25 cellular contexts compared by ENCODE assay signal in the genomic region with DNA sequence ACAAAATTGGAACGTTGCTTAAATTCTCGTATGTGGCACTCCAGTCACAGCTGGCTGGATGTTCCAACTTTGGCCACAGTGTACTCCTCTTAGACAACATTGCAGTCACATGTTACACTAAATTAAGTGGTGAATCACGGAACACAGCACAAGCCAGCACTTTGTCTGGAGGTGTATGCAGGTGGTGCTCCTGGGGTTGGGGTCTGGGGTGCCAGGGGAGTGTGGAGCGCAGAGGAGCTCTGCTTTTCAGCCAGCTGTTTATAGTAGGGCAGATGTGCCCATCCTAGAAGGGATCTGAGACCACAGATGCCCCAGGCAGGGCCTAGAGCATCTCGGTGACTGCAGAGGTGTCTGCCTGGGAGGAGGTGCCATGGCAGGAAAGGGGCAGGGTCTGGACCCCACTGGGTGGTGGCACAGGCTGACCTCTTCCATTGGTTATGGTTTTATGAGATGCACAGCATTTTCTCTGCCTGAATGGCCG.
DNase-seq lines count a peak whose midpoint lies in the region; ATAC-seq and TF ChIP-seq lines count a peak whose summit lies in the region.
"Had no signal": no experiment of that assay in that cellular context is flagged by ENCODE, and none has a peak within 500 bp of the region (broad histone marks: within the 10 kb centered on the region; RNA-seq: fewer than 3 reads in every experiment).

No MANE protein-coding gene starts in this region.

- peak overlapping the region; percentile 91; the same call in 1 of the 2 replicates for H3K4me2 ChIP-seq in MM.1S (ENCODE audit: low read depth, low read length)

- H3K9me3 ChIP-seq in right atrium auricular region (no peaks in the 10 kb centered on the region), left ventricle myocardium inferior (replicated peaks) (no peaks in the 10 kb centered on the region), MM.1S (replicated peaks; ENCODE audit: insufficient read depth, low read length) (no peaks in the 10 kb centered on the region)
- H3K9me3 ChIP-seq: breast epithelium, left lung, Peyer's patch, SJCRH30 had no signal

- H3K27ac ChIP-seq in right atrium auricular region (no peak overlapping the region), left ventricle myocardium inferior (replicated peaks) (no peak overlapping the region), MM.1S (ENCODE audit: low read length) (peak overlapping the region; percentile 22; the same call in 1 of the 2 replicates)
- H3K27ac ChIP-seq: BLaER1 treated with 17β-estradiol and CSF1 and Interleukin-3, amounts not matched to agents 10 nM and 100 nM; breast epithelium; left lung; Peyer's patch; SJCRH30; tibial nerve had no signal

- peak; percentile 50 for DNase-seq in right atrium auricular region (ENCODE audit: low spot score)
- DNase-seq in left ventricle myocardium inferior, result no peak
- DNase-seq in MM.1S, result peak; percentile 41
- peak; percentile 75 for DNase-seq in mesenteric fat pad (ENCODE audit: low spot score)
- DNase-seq in NCI-H69 (lab: John Stamatoyannopoulos, UW), result no peak
- DNase-seq in natural killer cell, result no peak
- DNase-seq in NCI-H1930 (lab: John Stamatoyannopoulos, UW), result no peak
- DNase-seq: activated CD4-positive, alpha-beta T cell treated with anti-CD3 and anti-CD28 coated beads for 36 hours; effector CD4-positive, alpha-beta T cell; HCEC 1CT; naive B cell; NCI-H1105 treated with DMSO at 0.1 percent for 48 hours; NCI-H2029; NCI-H524 treated with DMSO at 0.1 percent for 48 hours; nucleus accumbens had no signal

- no peak overlapping the region for H2AFZ ChIP-seq in MM.1S (ENCODE audit: low read length)

- no peak for ATAC-seq in natural killer cell
- ATAC-seq: activated CD4-positive, alpha-beta T cell treated with anti-CD3 and anti-CD28 coated beads for 36 hours; activated T-helper 17 cell treated with anti-CD3 and anti-CD28 coated beads, Interleukin-2, amount 50 U/mL, for 72 hours; GM12878; left lung had no signal

- intact Hi-C loops in left ventricle myocardium inferior (cut with micrococcal nuclease) (no loop called here), natural killer cell (cut with micrococcal nuclease) (no loop called here)

- H3K27me3 Mint-ChIP-seq in natural killer cell (ENCODE audit: low read depth in 2 of 2), result peaks cover 13 to 32% of the 10 kb centered on the region in 2 donors
- H3K27me3 Mint-ChIP-seq: activated CD4-positive, alpha-beta T cell treated with anti-CD3 and anti-CD28 coated beads for 36 hours; activated naive CD4-positive, alpha-beta T cell treated with anti-CD3 and anti-CD28 coated beads, Interleukin-2, amount 50 U/mL, for 24 hours; stimulated activated naive CD8-positive, alpha-beta T cell treated with anti-CD3 and anti-CD28 coated beads, Interleukin-15, Interleukin-2, amounts not matched to agents 100 ng/mL and 50 ng/mL, for 24 hours had no signal

- no peak for TF ChIP-seq CTCF in right atrium auricular region (IDR thresholded peaks at IDR 0.05)
- no peak for TF ChIP-seq CTCF in left ventricle myocardium inferior (IDR thresholded peaks at IDR 0.05; ENCODE audit: borderline replicate concordance)
- TF ChIP-seq CTCF in MM.1S (IDR thresholded peaks at IDR 0.05; ENCODE audit: low read length), result no peak
- no peak for TF ChIP-seq CTCF in natural killer cell (IDR thresholded peaks at IDR 0.05)

- peaks cover 7% of the 10 kb centered on the region; the same call in 1 of the 2 replicates for H3K79me2 ChIP-seq in MM.1S (ENCODE audit: low read length)

- H3K4me1 Mint-ChIP-seq in natural killer cell, result no peaks in the 10 kb centered on the region

- H3K27me3 ChIP-seq in right atrium auricular region, result no peaks in the 10 kb centered on the region
- peaks cover 21% of the 10 kb centered on the region for H3K27me3 ChIP-seq in left ventricle myocardium inferior (ENCODE audit: low read depth)
- H3K27me3 ChIP-seq in MM.1S (replicated peaks; ENCODE audit: insufficient read depth, low read length), result no peaks in the 10 kb centered on the region
- H3K27me3 ChIP-seq: BLaER1 treated with 17β-estradiol and CSF1 and Interleukin-3, amounts not matched to agents 10 nM and 100 nM; breast epithelium; Peyer's patch; SJCRH30; tibial nerve had no signal

- H3K9me3 Mint-ChIP-seq in natural killer cell, result peaks cover 0 to 2% of the 10 kb centered on the region in 2 donors
- H3K9me3 Mint-ChIP-seq: activated T-helper 17 cell treated with anti-CD3 and anti-CD28 coated beads, Interleukin-2, amount 50 U/mL, for 72 hours; stimulated activated naive CD8-positive, alpha-beta T cell treated with anti-CD3 and anti-CD28 coated beads, Interleukin-15, Interleukin-2, amounts not matched to agents 100 ng/mL and 50 ng/mL, for 24 hours had no signal

- no peaks in the 10 kb centered on the region for H3K9me2 ChIP-seq in MM.1S (replicated peaks; ENCODE audit: insufficient read depth, low read length)

- H3K36me3 ChIP-seq in right atrium auricular region, result peaks cover 30% of the 10 kb centered on the region
- peaks cover 35% of the 10 kb centered on the region for H3K36me3 ChIP-seq in left ventricle myocardium inferior
- no peaks in the 10 kb centered on the region for H3K36me3 ChIP-seq in MM.1S (replicated peaks; ENCODE audit: insufficient read depth, low read length)
- H3K36me3 ChIP-seq: breast epithelium, left lung, SJCRH30 had no signal

- H3K9ac ChIP-seq in MM.1S (ENCODE audit: low read length), result no peak overlapping the region
- H3K9ac ChIP-seq: BLaER1 treated with 17β-estradiol and CSF1 and Interleukin-3, amounts not matched to agents 10 nM and 100 nM had no signal

- no peak overlapping the region for H3K4me3 ChIP-seq in right atrium auricular region
- no peak overlapping the region for H3K4me3 ChIP-seq in left ventricle myocardium inferior
- H3K4me3 ChIP-seq in MM.1S (ENCODE audit: low read length), result no peak overlapping the region
- H3K4me3 ChIP-seq: BLaER1 treated with 17β-estradiol and CSF1 and Interleukin-3, amounts not matched to agents 10 nM and 100 nM; breast epithelium; GM12878; left lung; Peyer's patch; SJCRH30; tibial nerve had no signal

- peaks cover 6% of the 10 kb centered on the region for H3K36me3 Mint-ChIP-seq in natural killer cell
- H3K36me3 Mint-ChIP-seq: naive B cell had no signal

- no peaks in the 10 kb centered on the region for H4K20me1 ChIP-seq in MM.1S (ENCODE audit: insufficient read depth, low read length)

- peaks cover 39% of the 10 kb centered on the region for H3F3A ChIP-seq in MM.1S (ENCODE audit: insufficient read depth, low read length)

- H3K4me3 Mint-ChIP-seq in natural killer cell, result no peak overlapping the region
- H3K4me3 Mint-ChIP-seq: activated CD4-positive, alpha-beta T cell treated with anti-CD3 and anti-CD28 coated beads for 36 hours; activated naive CD4-positive, alpha-beta T cell treated with anti-CD3 and anti-CD28 coated beads, Interleukin-2, amount 50 U/mL, for 24 hours; activated T-helper 17 cell treated with anti-CD3 and anti-CD28 coated beads, Interleukin-2, amount 50 U/mL, for 72 hours; stimulated activated naive CD8-positive, alpha-beta T cell treated with anti-CD3 and anti-CD28 coated beads, Interleukin-15, Interleukin-2, amounts not matched to agents 100 ng/mL and 50 ng/mL, for 24 hours had no signal

- peaks cover 0 to 27% of the 10 kb centered on the region in 2 donors for H3K4me1 ChIP-seq in right atrium auricular region
- peaks cover 35% of the 10 kb centered on the region for H3K4me1 ChIP-seq in left ventricle myocardium inferior
- peaks cover 56% of the 10 kb centered on the region for H3K4me1 ChIP-seq in MM.1S (ENCODE audit: low read length)
- H3K4me1 ChIP-seq: breast epithelium, left lung, SJCRH30, tibial nerve had no signal

- H3K27ac Mint-ChIP-seq in natural killer cell, result no peak overlapping the region
- H3K27ac Mint-ChIP-seq: activated CD4-positive, alpha-beta T cell treated with anti-CD3 and anti-CD28 coated beads for 36 hours; activated naive CD4-positive, alpha-beta T cell treated with anti-CD3 and anti-CD28 coated beads, Interleukin-2, amount 50 U/mL, for 24 hours; activated T-helper 17 cell treated with anti-CD3 and anti-CD28 coated beads, Interleukin-2, amount 50 U/mL, for 72 hours; naive B cell; stimulated activated naive CD8-positive, alpha-beta T cell treated with anti-CD3 and anti-CD28 coated beads, Interleukin-15, Interleukin-2, amounts not matched to agents 100 ng/mL and 50 ng/mL, for 24 hours had no signal

Comparison
In these comparisons a context has a peak if more than half of its experiments do, and no peak if none do; other contexts are left out.
1. DNase-seq: peak in right atrium auricular region (single experiment), MM.1S (single experiment) and mesenteric fat pad (single experiment); none in left ventricle myocardium inferior (single experiment), NCI-H69 (single experiment), natural killer cell (single experiment) and NCI-H1930 (0 of 2).